33 cellular contexts compared by ENCODE assay signal in genomic region chr10:57960406-57960805, GRCh38.
"Had no signal": no experiment of that assay in that cellular context is flagged by ENCODE, and none has a peak within 500 bp of the region (broad histone marks: within the 10 kb centered on the region; RNA-seq: fewer than 3 reads in every experiment).

No MANE protein-coding gene starts in this region.

- H3K4me1 Mint-ChIP-seq: activated CD4-positive, alpha-beta T cell treated with anti-CD3 and anti-CD28 coated beads for 36 hours; activated CD4-positive, alpha-beta T cell treated with anti-CD3 and anti-CD28 coated beads, Interleukin-2, amount 10 ng/mL, durations not matched to agents 24 days and 14 days; activated CD8-positive, alpha-beta memory T cell treated with anti-CD3 and anti-CD28 coated beads, Interleukin-2, amount 10 ng/mL, durations not matched to agents 7 days and 5 days; activated naive CD4-positive, alpha-beta T cell treated with anti-CD3 and anti-CD28 coated beads, Interleukin-2, amount 50 U/mL, for 24 hours; activated naive CD8-positive, alpha-beta T cell treated with anti-CD3 and anti-CD28 coated beads for 36 hours; activated naive CD8-positive, alpha-beta T cell treated with anti-CD3 and anti-CD28 coated beads, Interleukin-2, amount 50 U/mL, for 24 hours had no signal

- DNase-seq: activated CD4-positive, alpha-beta memory T cell treated with anti-CD3 and anti-CD28 coated beads for 36 hours; activated CD4-positive, alpha-beta T cell treated with anti-CD3 and anti-CD28 coated beads for 36 hours; activated CD4-positive, alpha-beta T cell treated with anti-CD3 and anti-CD28 coated beads, Interleukin-2, amount 10 ng/mL, durations not matched to agents 24 days and 14 days; activated CD4-positive, CD25-positive, alpha-beta regulatory T cell; activated CD4-positive, CD25-positive, alpha-beta regulatory T cell treated with anti-CD3 and anti-CD28 coated beads, Interleukin-2, amount 50 U/mL, for 72 hours; activated CD8-positive, alpha-beta memory T cell treated with anti-CD3 and anti-CD28 coated beads, Interleukin-2, amount 10 ng/mL, durations not matched to agents 7 days and 5 days; activated CD8-positive, alpha-beta memory T cell treated with anti-CD3 and anti-CD28 coated beads, Interleukin-2, amount 50 U/mL, for 4 hours; activated CD8-positive, alpha-beta T cell treated with anti-CD3 and anti-CD28 coated beads, Interleukin-2, amount 10 ng/mL, durations not matched to agents 7 days and 5 days; activated effector memory CD4-positive, alpha-beta T cell treated with anti-CD3 and anti-CD28 coated beads, Interleukin-2, amount 50 U/mL, for 16 hours; activated naive CD4-positive, alpha-beta T cell treated with anti-CD3 and anti-CD28 coated beads for 36 hours; activated naive CD8-positive, alpha-beta T cell treated with anti-CD3 and anti-CD28 coated beads for 36 hours; activated naive CD8-positive, alpha-beta T cell treated with anti-CD3 and anti-CD28 coated beads, Interleukin-2, amount 50 U/mL, for 24 hours; activated T-cell treated with anti-CD3 and anti-CD28 coated beads, Interleukin-2, amount 50 U/mL, for 1 hour; activated T-cell treated with anti-CD3 and anti-CD28 coated beads, Interleukin-2, amount 50 U/mL, for 48 hours; adrenal gland; amygdala; aorta; body of pancreas; caudate nucleus; cortex of kidney; dermis blood vessel endothelial cell; effector CD4-positive, alpha-beta T cell; effector memory CD8-positive, alpha-beta T cell; erythroblast; esophagus squamous epithelium; foreskin melanocyte; head of caudate nucleus; T1000 had no signal

- H3K4me1 ChIP-seq: esophagus squamous epithelium had no signal

- H3K36me3 Mint-ChIP-seq: activated CD4-positive, alpha-beta memory T cell treated with anti-CD3 and anti-CD28 coated beads for 36 hours; activated CD8-positive, alpha-beta memory T cell treated with anti-CD3 and anti-CD28 coated beads, Interleukin-2, amount 10 ng/mL, durations not matched to agents 7 days and 5 days; activated naive CD4-positive, alpha-beta T cell treated with anti-CD3 and anti-CD28 coated beads, Interleukin-2, amount 50 U/mL, for 24 hours; activated naive CD8-positive, alpha-beta T cell treated with anti-CD3 and anti-CD28 coated beads for 36 hours had no signal

- H3K27ac Mint-ChIP-seq: activated CD4-positive, alpha-beta memory T cell treated with anti-CD3 and anti-CD28 coated beads for 36 hours; activated CD4-positive, alpha-beta T cell treated with anti-CD3 and anti-CD28 coated beads for 36 hours; activated CD4-positive, alpha-beta T cell treated with anti-CD3 and anti-CD28 coated beads, Interleukin-2, amount 10 ng/mL, durations not matched to agents 24 days and 14 days; activated CD8-positive, alpha-beta memory T cell treated with anti-CD3 and anti-CD28 coated beads, Interleukin-2, amount 10 ng/mL, durations not matched to agents 7 days and 5 days; activated CD8-positive, alpha-beta T cell treated with anti-CD3 and anti-CD28 coated beads, Interleukin-2, amount 10 ng/mL, durations not matched to agents 7 days and 5 days; activated naive CD4-positive, alpha-beta T cell treated with anti-CD3 and anti-CD28 coated beads for 36 hours; activated naive CD4-positive, alpha-beta T cell treated with anti-CD3 and anti-CD28 coated beads, Interleukin-2, amount 50 U/mL, for 24 hours; activated naive CD8-positive, alpha-beta T cell treated with anti-CD3 and anti-CD28 coated beads for 36 hours; activated naive CD8-positive, alpha-beta T cell treated with anti-CD3 and anti-CD28 coated beads, Interleukin-2, amount 50 U/mL, for 24 hours; activated T-helper 1 cell treated with anti-CD3 and anti-CD28 coated beads, Interleukin-12 subunit alpha, Interleukin-12 subunit beta, Interleukin-2, Interleukin-4 antibody, amounts not matched to agents 30 ng/mL and 10 ng/mL and 1 ng/mL, durations not matched to agents 14 hours and 24 hours and 36 hours; activated T-helper 2 cell treated with anti-CD3 and anti-CD28 coated beads, Interferon-gamma antibody, Interleukin-2, Interleukin-4, amounts not matched to agents 10 μg/mL and 5 μg/mL and 100 μg/mL, durations not matched to agents 14 hours and 24 hours and 36 hours; effector memory CD8-positive, alpha-beta T cell; T-helper 1 cell treated with Interleukin-12 subunit alpha and Interleukin-12 subunit beta and Interleukin-4 antibody, amounts not matched to agents 30 μg/mL and 1 μg/mL, for 36 hours; T-helper 2 cell treated with Interferon-gamma antibody and Interleukin-4, amounts not matched to agents 5 μg/mL and 100 μg/mL, for 36 hours had no signal

- H3K4me3 ChIP-seq: adrenal gland, body of pancreas, esophagus squamous epithelium had no signal

- H3K27me3 ChIP-seq: adrenal gland, body of pancreas, esophagus squamous epithelium had no signal

- ATAC-seq: activated CD4-positive, alpha-beta T cell treated with anti-CD3 and anti-CD28 coated beads for 36 hours; activated CD8-positive, alpha-beta memory T cell treated with anti-CD3 and anti-CD28 coated beads, Interleukin-2, amount 10 ng/mL, durations not matched to agents 7 days and 5 days; activated CD8-positive, alpha-beta T cell treated with anti-CD3 and anti-CD28 coated beads, Interleukin-2, amount 10 ng/mL, durations not matched to agents 7 days and 5 days; activated naive CD8-positive, alpha-beta T cell treated with anti-CD3 and anti-CD28 coated beads, Interleukin-2, amount 50 U/mL, for 24 hours; effector memory CD8-positive, alpha-beta T cell had no signal

- H3K36me3 ChIP-seq: adrenal gland, esophagus squamous epithelium had no signal

- H3K4me3 Mint-ChIP-seq: activated CD4-positive, alpha-beta memory T cell treated with anti-CD3 and anti-CD28 coated beads for 36 hours; activated CD4-positive, alpha-beta T cell treated with anti-CD3 and anti-CD28 coated beads for 36 hours; activated CD4-positive, alpha-beta T cell treated with anti-CD3 and anti-CD28 coated beads, Interleukin-2, amount 10 ng/mL, durations not matched to agents 24 days and 14 days; activated CD8-positive, alpha-beta memory T cell treated with anti-CD3 and anti-CD28 coated beads, Interleukin-2, amount 10 ng/mL, durations not matched to agents 7 days and 5 days; activated CD8-positive, alpha-beta T cell treated with anti-CD3 and anti-CD28 coated beads, Interleukin-2, amount 10 ng/mL, durations not matched to agents 7 days and 5 days; activated naive CD4-positive, alpha-beta T cell treated with anti-CD3 and anti-CD28 coated beads for 36 hours; activated naive CD4-positive, alpha-beta T cell treated with anti-CD3 and anti-CD28 coated beads, Interleukin-2, amount 50 U/mL, for 24 hours; activated naive CD8-positive, alpha-beta T cell treated with anti-CD3 and anti-CD28 coated beads for 36 hours; activated naive CD8-positive, alpha-beta T cell treated with anti-CD3 and anti-CD28 coated beads, Interleukin-2, amount 50 U/mL, for 24 hours; activated T-helper 1 cell treated with anti-CD3 and anti-CD28 coated beads, Interleukin-12 subunit alpha, Interleukin-12 subunit beta, Interleukin-2, Interleukin-4 antibody, amounts not matched to agents 30 ng/mL and 10 ng/mL and 1 ng/mL, durations not matched to agents 14 hours and 24 hours and 36 hours; effector memory CD8-positive, alpha-beta T cell; T-helper 1 cell treated with Interleukin-12 subunit alpha and Interleukin-12 subunit beta and Interleukin-4 antibody, amounts not matched to agents 30 μg/mL and 1 μg/mL, for 36 hours; T-helper 2 cell treated with Interferon-gamma antibody and Interleukin-4, amounts not matched to agents 5 μg/mL and 100 μg/mL, for 36 hours had no signal

- H3K9me3 ChIP-seq: adrenal gland, body of pancreas, esophagus squamous epithelium had no signal

- H3K27me3 Mint-ChIP-seq: activated CD4-positive, alpha-beta memory T cell treated with anti-CD3 and anti-CD28 coated beads for 36 hours; activated CD4-positive, alpha-beta T cell treated with anti-CD3 and anti-CD28 coated beads, Interleukin-2, amount 10 ng/mL, durations not matched to agents 24 days and 14 days; activated CD8-positive, alpha-beta memory T cell treated with anti-CD3 and anti-CD28 coated beads, Interleukin-2, amount 10 ng/mL, durations not matched to agents 7 days and 5 days; activated naive CD4-positive, alpha-beta T cell treated with anti-CD3 and anti-CD28 coated beads, Interleukin-2, amount 50 U/mL, for 24 hours; activated naive CD8-positive, alpha-beta T cell treated with anti-CD3 and anti-CD28 coated beads for 36 hours; effector memory CD8-positive, alpha-beta T cell had no signal

- H3K27ac ChIP-seq: esophagus squamous epithelium had no signal
